Comparison of ENCODE assay signal across 8 cellular contexts in the genomic region with DNA sequence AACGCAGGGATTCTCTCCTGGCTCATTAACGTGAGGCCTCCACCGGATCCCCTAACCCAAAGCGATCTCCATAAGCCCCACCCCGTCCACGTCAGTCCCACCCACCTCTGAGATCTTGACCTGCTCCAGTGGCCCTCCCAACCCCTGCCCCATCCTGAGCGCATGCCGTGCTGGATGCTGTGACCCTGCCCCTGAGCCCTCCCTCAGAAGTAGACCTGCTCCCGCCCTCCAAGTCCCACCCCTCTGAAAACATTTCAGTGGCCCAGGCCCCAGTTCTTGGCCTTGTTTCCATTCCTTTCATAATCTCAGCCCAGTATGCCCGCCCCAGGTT. TPM values are rescaled to one million over a fixed set of nuclear protein-coding genes. Genes with fewer than 3 reads are reported as not detected.
A peak's percentile ranks its signal among the peaks of the same experiment; 100 is the strongest.
DNase-seq lines count a peak whose midpoint lies in the region; FAIRE-seq and TF ChIP-seq lines count a peak whose summit lies in the region.
"Had no signal": no experiment of that assay in that cellular context is flagged by ENCODE, and none has a peak within 500 bp of the region (broad histone marks: within the 10 kb centered on the region; RNA-seq: fewer than 3 reads in every experiment).

No MANE protein-coding gene starts in this region.

- no peak overlapping the region for H3K9ac ChIP-seq in HUES64 (ENCODE audit: low read depth, low read length)

- H3K36me3 Mint-ChIP-seq in CD8-positive, alpha-beta memory T cell: no peaks in the 10 kb centered on the region
- no peaks in the 10 kb centered on the region for H3K36me3 Mint-ChIP-seq in nephron (ENCODE audit: low read depth)

- H3K4me3 ChIP-seq in CD8-positive, alpha-beta memory T cell (ENCODE audit: low read length): no peak overlapping the region
- H3K4me3 ChIP-seq in HUES64 (ENCODE audit: low read length): peak overlapping the region; percentile 60
- H3K4me3 ChIP-seq: adrenal gland had no signal

- POLR2A ChIA-PET in CD8-positive, alpha-beta memory T cell (lab: Charles Lee): no interaction called here

- CTCF ChIA-PET in CD8-positive, alpha-beta memory T cell (lab: Charles Lee): interaction anchor here (1.4 to 3.2 kb wide), 2 partner anchors 11 to 14 kb away, joined by 3 to 36 read pairs; no protein-coding TSS in a partner anchor

- DNase-seq in CD8-positive, alpha-beta memory T cell: no peak
- DNase-seq in ecto neural progenitor cell (ENCODE audit: low spot score) (peak; percentile 79), D341Med (ENCODE audit: low spot score) (no peak), epidermal melanocyte (ENCODE audit: insufficient read length, low spot score) (no peak), HTR-8/SVneo (ENCODE audit: insufficient read length, low spot score) (no peak)

- peaks cover 30 to 32% of the 10 kb centered on the region in 2 donors for H3K27me3 Mint-ChIP-seq in CD8-positive, alpha-beta memory T cell
- peaks cover 61% of the 10 kb centered on the region for H3K27me3 Mint-ChIP-seq in nephron (ENCODE audit: low read depth)

- no peak for TF ChIP-seq CTCF in nephron (IDR thresholded peaks at IDR 0.05; ENCODE audit: unreplicated experiment in 3 of 3)

- H3K36me3 ChIP-seq in CD8-positive, alpha-beta memory T cell (ENCODE audit: insufficient read depth, low read length): no peaks in the 10 kb centered on the region
- H3K36me3 ChIP-seq in HUES64 (ENCODE audit: insufficient read depth, low read length): no peaks in the 10 kb centered on the region
- H3K36me3 ChIP-seq: adrenal gland had no signal

- H3K9me3 Mint-ChIP-seq in CD8-positive, alpha-beta memory T cell: no peaks in the 10 kb centered on the region
- no peaks in the 10 kb centered on the region for H3K9me3 Mint-ChIP-seq in nephron

- FAIRE-seq in HTR-8/SVneo (lab: Jason Lieb, UNC): no peak

- H3K27me3 ChIP-seq in CD8-positive, alpha-beta memory T cell (ENCODE audit: insufficient read depth, low read length, poor library complexity, severe bottlenecking): peaks cover 4% of the 10 kb centered on the region
- peaks cover 8% of the 10 kb centered on the region for H3K27me3 ChIP-seq in HUES64 (ENCODE audit: insufficient read depth, low read length)
- H3K27me3 ChIP-seq: adrenal gland had no signal

- no peaks in the 10 kb centered on the region for H3K9me3 ChIP-seq in CD8-positive, alpha-beta memory T cell (ENCODE audit: low read length)
- no peaks in the 10 kb centered on the region for H3K9me3 ChIP-seq in HUES64 (ENCODE audit: insufficient read depth, low read depth, low read length)
- H3K9me3 ChIP-seq: adrenal gland had no signal

- H3K4me1 ChIP-seq in CD8-positive, alpha-beta memory T cell (ENCODE audit: insufficient read depth, low read length): peaks cover 37% of the 10 kb centered on the region
- peaks cover 7% of the 10 kb centered on the region for H3K4me1 ChIP-seq in HUES64 (ENCODE audit: insufficient read depth, low read length)

- H3K27ac Mint-ChIP-seq in CD8-positive, alpha-beta memory T cell: peak overlapping the region in 4 of 8 donors; percentile 19 to 79 (median 46)
- H3K27ac Mint-ChIP-seq in nephron: peak overlapping the region in 1 of 3 experiments; percentile 86

- 9% methylated on average over 10 of the region's 10 CpGs for whole genome bisulfite sequencing in HUES64

- H3K27ac ChIP-seq in CD8-positive, alpha-beta memory T cell (ENCODE audit: low read depth, low read length): no peak overlapping the region
- peak overlapping the region; percentile 89; the same call in 1 of the 2 replicates for H3K27ac ChIP-seq in HUES64 (ENCODE audit: low read depth, low read length)

- H3K4me3 Mint-ChIP-seq in CD8-positive, alpha-beta memory T cell: peak overlapping the region in 6 of 7 donors; percentile 7 to 69 (median 41)
- peak overlapping the region; percentile 59 to 70 (median 64) for H3K4me3 Mint-ChIP-seq in nephron

- peaks cover 20 to 41% (median 34%) of the 10 kb centered on the region in 3 donors for H3K4me1 Mint-ChIP-seq in CD8-positive, alpha-beta memory T cell
- peaks cover 25% of the 10 kb centered on the region for H3K4me1 Mint-ChIP-seq in nephron

RNA-seq across cellular contexts. Expression of a gene that starts 19.9 kb away (rescaled TPM):
- total RNA-seq in CD8-positive, alpha-beta memory T cell: 1 to 10 TPM; 4.6 to 4.7 TPM
- polyA plus RNA-seq in CD8-positive, alpha-beta memory T cell: not detected
- polyA plus RNA-seq in HUES64 (2013, experiment 1 of 2): 4.9 TPM
- polyA plus RNA-seq in HUES64 (2013, experiment 2 of 2): 5.5 TPM

RNA-seq across cellular contexts. Expression of a gene that starts 22.6 kb away (rescaled TPM):
- 10 to 100 TPM; 30.7 to 33.3 TPM for total RNA-seq in CD8-positive, alpha-beta memory T cell
- polyA plus RNA-seq in CD8-positive, alpha-beta memory T cell: 34.8 TPM
- polyA plus RNA-seq in HUES64 (2013, experiment 1 of 2): 57.6 TPM
- polyA plus RNA-seq in HUES64 (2013, experiment 2 of 2): 48.2 TPM

RNA-seq across cellular contexts. Expression of a gene that starts 36.4 kb away (rescaled TPM):
- total RNA-seq in CD8-positive, alpha-beta memory T cell: 1 to 10 TPM; 1.8 to 2.0 TPM
- polyA plus RNA-seq in CD8-positive, alpha-beta memory T cell: 0.12 TPM
- polyA plus RNA-seq in HUES64 (2013, experiment 1 of 2): 0.45 TPM
- polyA plus RNA-seq in HUES64 (2013, experiment 2 of 2): 0.19 TPM

RNA-seq across cellular contexts. Expression of a gene that starts 46.0 kb away (rescaled TPM):
- total RNA-seq in CD8-positive, alpha-beta memory T cell: 100 to 1,000 TPM; 105 to 107 TPM
- polyA plus RNA-seq in CD8-positive, alpha-beta memory T cell: 45.6 TPM
- polyA plus RNA-seq in HUES64 (2013, experiment 1 of 2): 31.0 TPM
- 25.9 TPM for polyA plus RNA-seq in HUES64 (2013, experiment 2 of 2)
